ENCODE assay signal across 1 cellular context in genomic region chr3:187669675-187670504, GRCh38.
TF ChIP-seq lines count a peak whose summit lies in the region.

Gene SST, minus strand, starts transcription at chr3:187670394. Its CDS starts 103 bp downstream, at chr3:187670291.

TF ChIP-seq in WTC11, 78 proteins besides CTCF, POLR2A, EP300 and RAD21 (continued from another document and continues in another):
- TF ChIP-seq ERG (CRISPR knock-in tag; IDR thresholded peaks at IDR 0.05) (peak; percentile 81; the same call in 1 of the 2 replicates), NR2C2 (CRISPR knock-in tag; IDR thresholded peaks at IDR 0.05) (peak; percentile 75), ESRRA (CRISPR knock-in tag; IDR thresholded peaks at IDR 0.05; ENCODE audit: borderline replicate concordance) (peak; percentile 94), MYBL2 (CRISPR knock-in tag; IDR thresholded peaks at IDR 0.05) (peak; percentile 94), ZNF423 (CRISPR knock-in tag; IDR thresholded peaks at IDR 0.05) (no peak), GRHL2 (CRISPR knock-in tag; IDR thresholded peaks at IDR 0.05; ENCODE audit: insufficient replicate concordance, severe bottlenecking) (no peak), FOXP1 (CRISPR knock-in tag; IDR thresholded peaks at IDR 0.05; ENCODE audit: borderline replicate concordance) (peak; percentile 98), MAX (CRISPR knock-in tag; IDR thresholded peaks at IDR 0.05) (peak; percentile 72; the same call in 1 of the 2 replicates), PRDM15 (CRISPR knock-in tag; IDR thresholded peaks at IDR 0.05) (peak; percentile 73), ZNF671 (CRISPR knock-in tag; IDR thresholded peaks at IDR 0.05) (no peak), ZMAT4 (CRISPR knock-in tag; IDR thresholded peaks at IDR 0.05) (no peak), MLX (CRISPR knock-in tag; IDR thresholded peaks at IDR 0.05) (no peak; the same call in 1 of the 2 replicates), ZNF512 (CRISPR knock-in tag; IDR thresholded peaks at IDR 0.05; ENCODE audit: borderline replicate concordance) (peak; percentile 83; the same call in 1 of the 2 replicates), STAT6 (CRISPR knock-in tag; conservative IDR thresholded peaks at IDR 0.05; ENCODE audit: low read depth) (no peak; the same call in 1 of the 2 replicates), RELA (CRISPR knock-in tag; IDR thresholded peaks at IDR 0.05; ENCODE audit: borderline replicate concordance) (peak; percentile 91), CREB1 (CRISPR knock-in tag; IDR thresholded peaks at IDR 0.05) (peak; percentile 98), E2F1 (CRISPR knock-in tag; IDR thresholded peaks at IDR 0.05) (peak; percentile 91), OVOL2 (CRISPR knock-in tag; IDR thresholded peaks at IDR 0.05; ENCODE audit: borderline replicate concordance) (no peak), CDX4 (CRISPR knock-in tag; IDR thresholded peaks at IDR 0.05; ENCODE audit: borderline replicate concordance) (no peak), TEAD4 (CRISPR knock-in tag; IDR thresholded peaks at IDR 0.05) (peak; percentile 97), NR3C1 (CRISPR knock-in tag; conservative IDR thresholded peaks at IDR 0.05; ENCODE audit: low read depth) (peak; percentile 84; the same call in 1 of the 2 replicates), ATF2 (CRISPR knock-in tag; IDR thresholded peaks at IDR 0.05; ENCODE audit: borderline replicate concordance, low read depth) (peak; percentile 84; the same call in 1 of the 2 replicates), ZNF425 (CRISPR knock-in tag; conservative IDR thresholded peaks at IDR 0.05) (no peak), SP1 (CRISPR knock-in tag; conservative IDR thresholded peaks at IDR 0.05) (peak; percentile 63; the same call in 1 of the 2 replicates), ATF3 (CRISPR knock-in tag; conservative IDR thresholded peaks at IDR 0.05) (no peak), GTF2I (CRISPR knock-in tag; conservative IDR thresholded peaks at IDR 0.05) (no peak), MXD4 (CRISPR knock-in tag; IDR thresholded peaks at IDR 0.05; ENCODE audit: borderline replicate concordance) (no peak), HMGXB4 (CRISPR knock-in tag; IDR thresholded peaks at IDR 0.05) (peak; percentile 49; the same call in 1 of the 2 replicates), ZNF281 (CRISPR knock-in tag; IDR thresholded peaks at IDR 0.05) (peak; percentile 96), CREM (CRISPR knock-in tag; IDR thresholded peaks at IDR 0.05) (peak; percentile 87)
